Comparison of ENCODE assay signal across 8 cellular contexts in the genomic region with DNA sequence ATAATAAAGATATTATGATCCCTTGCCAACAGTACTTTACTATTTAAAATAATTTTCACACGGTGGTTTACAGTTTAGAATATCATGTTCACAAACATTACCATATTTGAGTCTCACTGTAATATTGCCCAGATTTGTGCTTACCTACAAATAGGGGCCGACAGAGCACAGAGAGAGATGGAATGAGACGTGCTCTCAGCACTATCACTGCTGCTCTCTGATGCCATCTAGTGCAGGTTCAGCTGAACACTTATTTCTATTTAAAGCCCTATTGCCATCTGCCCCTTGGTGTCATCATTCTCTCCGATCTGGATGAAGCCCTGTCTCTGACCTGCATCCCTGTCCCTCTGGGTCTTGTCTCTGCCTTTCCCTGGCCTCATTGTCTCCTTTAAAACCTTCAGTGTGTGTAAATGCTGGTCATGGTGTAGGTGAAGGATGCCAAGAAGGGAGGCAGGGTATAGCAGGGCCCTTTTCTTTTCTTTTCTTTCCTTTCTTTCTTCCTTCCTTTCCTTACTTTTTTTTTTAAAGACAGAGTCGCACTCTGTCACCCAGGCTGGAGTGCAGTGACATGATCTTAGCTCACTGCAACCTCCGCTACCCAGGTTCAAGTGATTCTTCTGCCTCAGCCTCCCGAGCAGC. TPM values are rescaled to one million over a fixed set of nuclear protein-coding genes. Genes with fewer than 3 reads are reported as not detected.
A peak's percentile ranks its signal among the peaks of the same experiment; 100 is the strongest.
DNase-seq lines count a peak whose midpoint lies in the region; FAIRE-seq and TF ChIP-seq lines count a peak whose summit lies in the region.

No MANE protein-coding gene starts in this region.

- TF ChIP-seq EP300 in H1 (IDR thresholded peaks at IDR 0.05; ENCODE audit: borderline replicate concordance in 1 of 2, low read depth in 2 of 2, low read length in 2 of 2) (no peak), transverse colon (IDR thresholded peaks at IDR 0.05; ENCODE audit: low read depth) (no peak)

- H3K23me2 ChIP-seq in H1 (ENCODE audit: low read depth, low read length): no peaks in the 10 kb centered on the region

- H4K5ac ChIP-seq in H1 (ENCODE audit: insufficient read length, low read depth, low read length): no peak overlapping the region

- intact Hi-C loops in activated CD4-positive, alpha-beta memory T cell treated with anti-CD3 and anti-CD28 coated beads for 36 hours (cut with micrococcal nuclease): loop anchor here (1.0 kb wide), 4 partner anchors 24 to 223 kb away; no protein-coding TSS in a partner anchor
- intact Hi-C loops in transverse colon (cut with DNase I; ENCODE audit: low total_unique reads): no loop called here

- TF ChIP-seq POLR2A in H1 (IDR thresholded peaks at IDR 0.05; ENCODE audit: control extremely low read depth in 1 of 2, low read depth in 2 of 2, low read length in 2 of 2): no peak
- no peak for TF ChIP-seq POLR2A in transverse colon (IDR thresholded peaks at IDR 0.05)

- no peak overlapping the region for H2BK20ac ChIP-seq in H1 (ENCODE audit: low read length)

- H3K36me3 ChIP-seq in H1 (ENCODE audit: control insufficient read depth in 2 of 4, insufficient read depth in 4 of 4, low read length in 3 of 4): no peaks in the 10 kb centered on the region
- H3K36me3 ChIP-seq in transverse colon: no peaks in the 10 kb centered on the region

- CTCF ChIA-PET in activated CD4-positive, alpha-beta memory T cell treated with anti-CD3 and anti-CD28 coated beads for 36 hours (lab: Charles Lee): interaction anchor here (0.6 to 1.8 kb wide), 27 partner anchors 7 to 272 kb away, joined by 3 to 78 read pairs (median 4); partner anchors contain the start of genes NAXE and TTC24
- CTCF ChIA-PET in H1 (lab: Charles Lee; ENCODE audit: partially characterized antibody): interaction anchor here (0.8 to 6.4 kb wide), 29 partner anchors 8 to 284 kb away, joined by 3 to 55 read pairs (median 4); partner anchors contain the start of genes HAPLN2, NAXE and TTC24

- no peak overlapping the region for H2BK15ac ChIP-seq in H1 (ENCODE audit: low read length)

- no peaks in the 10 kb centered on the region for H3K36me3 Mint-ChIP-seq in activated CD4-positive, alpha-beta memory T cell treated with anti-CD3 and anti-CD28 coated beads for 36 hours
- H3K36me3 Mint-ChIP-seq in mesothelial cell of epicardium: no peaks in the 10 kb centered on the region

- DNase-seq in activated CD8-positive, alpha-beta memory T cell treated with anti-CD3 and anti-CD28 coated beads for 24 hours: peak; percentile 76
- DNase-seq in activated CD8-positive, alpha-beta memory T cell treated with anti-CD3 and anti-CD28 coated beads, Interleukin-2, amount 50 U/mL, for 48 hours: no peak
- peak; percentile 63 for DNase-seq in HPDE6-E6E7 (ENCODE audit: extremely low spot score)
- peak; percentile 95 for DNase-seq in NCI-H82 (lab: John Stamatoyannopoulos, UW)
- peak; percentile 66 for DNase-seq in activated CD4-positive, alpha-beta memory T cell treated with anti-CD3 and anti-CD28 coated beads for 36 hours
- peak in 1 of 2 experiments; percentile 52 for DNase-seq in H1 (ENCODE audit: low read depth in 1 of 2, low spot score in 2 of 2)
- no peak for DNase-seq in mesothelial cell of epicardium (ENCODE audit: low spot score in 2 of 2, unreplicated experiment in 2 of 2)
- DNase-seq in transverse colon: peak; percentile 63

- H4K91ac ChIP-seq in H1 (replicated peaks; ENCODE audit: insufficient read length, low read length): no peak overlapping the region

- no peak overlapping the region for H3K4me3 ChIP-seq in H1 (ENCODE audit: extremely low read depth in 1 of 4, insufficient read depth in 2 of 4, low read depth in 3 of 4, low read length in 4 of 4)
- H3K4me3 ChIP-seq in transverse colon: no peak overlapping the region

- H3K27ac ChIP-seq in H1 (ENCODE audit: low read depth, low read length) (no peak overlapping the region), transverse colon (no peak overlapping the region)

- peak; percentile 26 to 90 (median 90) for TF ChIP-seq CTCF in H1 (IDR thresholded peaks at IDR 0.05; ENCODE audit: control extremely low read depth in 1 of 3, insufficient read depth in 1 of 3, low read depth in 1 of 3, low read length in 3 of 3)
- TF ChIP-seq CTCF in mesothelial cell of epicardium (IDR thresholded peaks at IDR 0.05; ENCODE audit: unreplicated experiment): peak; percentile 40
- TF ChIP-seq CTCF in transverse colon (IDR thresholded peaks at IDR 0.05): peak; percentile 70 to 86 (median 75)

- TF ChIP-seq RAD21 in H1 (IDR thresholded peaks at IDR 0.05 in 1 of 2, conservative IDR thresholded peaks at IDR 0.05 in 1 of 2; ENCODE audit: low read depth in 2 of 2, low read length in 2 of 2): peak; percentile 70 to 80

- no peak overlapping the region for H2BK120ac ChIP-seq in H1 (replicated peaks; ENCODE audit: low read depth, low read length)

- no peak overlapping the region for H2AK5ac ChIP-seq in H1 (ENCODE audit: low read depth, low read length)

- H3K4me1 ChIP-seq in H1 (replicated peaks in 1 of 4; ENCODE audit: control insufficient read depth in 3 of 4, insufficient read depth in 4 of 4, low read length in 3 of 4): no peaks in the 10 kb centered on the region
- H3K4me1 ChIP-seq in transverse colon: peaks cover 0 to 3% (median 0%) of the 10 kb centered on the region in 4 donors

- no peak overlapping the region for H2BK12ac ChIP-seq in H1 (ENCODE audit: low read depth, low read length)

- H3K4me2 ChIP-seq in H1 (ENCODE audit: insufficient read depth in 1 of 2, low read depth in 2 of 2, low read length in 2 of 2): no peak overlapping the region

- no peaks in the 10 kb centered on the region for H3K9me3 Mint-ChIP-seq in activated CD4-positive, alpha-beta memory T cell treated with anti-CD3 and anti-CD28 coated beads for 36 hours
- H3K9me3 Mint-ChIP-seq in mesothelial cell of epicardium: no peaks in the 10 kb centered on the region

- WGBS in H1 (ENCODE audit: extremely low coverage in 1 of 2, insufficient coverage in 1 of 2, insufficient read length in 1 of 2, insufficient replicate concordance in 2 of 2, low coverage in 1 of 2, low lambda C conversion rate in 2 of 2, missing lambda C conversion rate in 1 of 2), 2 experiments: 28% methylated on average over 5 of the region's 7 CpGs; no CpG with 5 or more reads in 1 of the 2 experiments
- 0 to 28% methylated on average over 4 to 7 of the region's 7 CpGs for WGBS in transverse colon (ENCODE audit: low coverage in 1 of 2), 2 donors

- in situ Hi-C loops in transverse colon (cut with MboI; ENCODE audit: low pct_ligation_motif_present in 1 of 4, low pct_unique_long_range_greater_than_20kb in 1 of 4, low sequenced_read_pairs in 3 of 4): loop anchor here (5.0 to 25.0 kb wide), 4 partner anchors 133 to 221 kb away; no protein-coding TSS in a partner anchor

- no peaks in the 10 kb centered on the region for H3K27me3 ChIP-seq in H1 (replicated peaks in 1 of 4; ENCODE audit: control insufficient read depth in 3 of 4, extremely low read depth in 1 of 4, insufficient read depth in 3 of 4, low read length in 3 of 4)
- H3K27me3 ChIP-seq in transverse colon: peaks cover 34% of the 10 kb centered on the region

- no peak overlapping the region for H4K8ac ChIP-seq in H1 (ENCODE audit: extremely low read depth, insufficient read depth, low read length)

- H2AFZ ChIP-seq in H1 (ENCODE audit: low read length): no peak overlapping the region

- H3K79me1 ChIP-seq in H1 (ENCODE audit: low read depth, low read length): no peaks in the 10 kb centered on the region

- H3K14ac ChIP-seq in H1 (ENCODE audit: insufficient read length): no peak overlapping the region

- H3K79me2 ChIP-seq in H1 (ENCODE audit: control insufficient read depth in 1 of 2, insufficient read depth in 2 of 2, low read length in 2 of 2): no peaks in the 10 kb centered on the region

- H3K27ac Mint-ChIP-seq in activated CD4-positive, alpha-beta memory T cell treated with anti-CD3 and anti-CD28 coated beads for 36 hours: no peak overlapping the region
- no peak overlapping the region for H3K27ac Mint-ChIP-seq in mesothelial cell of epicardium

- peak; percentile 78 for FAIRE-seq in H1 (lab: Jason Lieb, UNC)

- POLR2A ChIA-PET in activated CD4-positive, alpha-beta memory T cell treated with anti-CD3 and anti-CD28 coated beads for 36 hours (lab: Charles Lee): no interaction called here
- POLR2A ChIA-PET in H1 (lab: Charles Lee; ENCODE audit: partially characterized antibody): interaction anchor here (1.0 to 1.8 kb wide), 6 partner anchors 10 to 21 kb away, joined by 3 to 22 read pairs (median 3); partner anchors contain the start of genes HAPLN2 and NAXE

- H3K4me1 Mint-ChIP-seq in activated CD4-positive, alpha-beta memory T cell treated with anti-CD3 and anti-CD28 coated beads for 36 hours (ENCODE audit: low read depth): peaks cover 3% of the 10 kb centered on the region
- peaks cover 2% of the 10 kb centered on the region for H3K4me1 Mint-ChIP-seq in mesothelial cell of epicardium

- H3K4ac ChIP-seq in H1 (replicated peaks; ENCODE audit: insufficient read length, low read depth, low read length): no peak overlapping the region

- peaks cover 9% of the 10 kb centered on the region for H3K27me3 Mint-ChIP-seq in activated CD4-positive, alpha-beta memory T cell treated with anti-CD3 and anti-CD28 coated beads for 36 hours
- H3K27me3 Mint-ChIP-seq in mesothelial cell of epicardium (ENCODE audit: low read depth): peaks cover 19% of the 10 kb centered on the region

- no peak overlapping the region for H3K23ac ChIP-seq in H1 (ENCODE audit: insufficient read length)

- no peak overlapping the region for H2BK5ac ChIP-seq in H1 (ENCODE audit: low read depth, low read length)

- no peak overlapping the region for H3K56ac ChIP-seq in H1 (replicated peaks; ENCODE audit: insufficient read length, low read depth, low read length)

- H3K9me3 ChIP-seq in H1 (ENCODE audit: insufficient read depth in 2 of 2, low read depth in 1 of 2, low read length in 1 of 2): no peaks in the 10 kb centered on the region
- H3K9me3 ChIP-seq in transverse colon: no peaks in the 10 kb centered on the region

- H3K18ac ChIP-seq in H1 (ENCODE audit: extremely low read depth, low read length): no peak overlapping the region

- H3K4me3 Mint-ChIP-seq in activated CD4-positive, alpha-beta memory T cell treated with anti-CD3 and anti-CD28 coated beads for 36 hours: no peak overlapping the region
- H3K4me3 Mint-ChIP-seq in mesothelial cell of epicardium: no peak overlapping the region

- no peaks in the 10 kb centered on the region for H4K20me1 ChIP-seq in H1 (replicated peaks in 1 of 2; ENCODE audit: control insufficient read depth in 1 of 2, insufficient read depth in 2 of 2, low read length in 2 of 2)

- no peak overlapping the region for H3K9ac ChIP-seq in H1 (replicated peaks in 1 of 4; ENCODE audit: extremely low read depth in 1 of 4, low read depth in 3 of 4, low read length in 3 of 4)

RNA-seq across cellular contexts. Expression of gene GPATCH4, which starts 6.9 kb away (rescaled TPM):
- 10 to 100 TPM; 40.2 to 43.2 TPM for total RNA-seq in activated CD4-positive, alpha-beta memory T cell treated with anti-CD3 and anti-CD28 coated beads for 36 hours
- 47.9 and 48.5 TPM in 2 replicates for total RNA-seq in H1 (2021; fragmentation: NEBNext Ultra II Directional; extraction: Animal tissue kit (Norgen Biotek cat#: 25700))
- polyA plus RNA-seq in H1 (2011; rRNA removed): 19.3 and 20.5 TPM in 2 replicates
- 41.0 TPM for polyA plus RNA-seq in H1 (2011; cell fraction: cytosol; rRNA removed)
- 26.5 TPM for polyA plus RNA-seq in H1 (2011; cell fraction: nucleus; rRNA removed)
- polyA plus RNA-seq in H1 (2012, experiment 1 of 2): 71.6 to 116 TPM (median 83.2 TPM) in 4 replicates
- polyA plus RNA-seq in H1 (2012, experiment 2 of 2): 13.8 TPM
- polyA plus RNA-seq in H1 (2013, experiment 1 of 2): 53.9 TPM
- polyA plus RNA-seq in H1 (2013, experiment 2 of 2): 53.2 TPM
- 53.2 and 70.6 TPM in 2 replicates for polyA minus RNA-seq in H1 (2011; rRNA and poly(A)+ RNA removed)
- polyA minus RNA-seq in H1 (2011; cell fraction: cytosol; rRNA and poly(A)+ RNA removed): 23.5 TPM
- polyA minus RNA-seq in H1 (2011; cell fraction: nucleus; rRNA and poly(A)+ RNA removed): 85.1 TPM
- total RNA-seq in mesothelial cell of epicardium (22.7 to 24.0 TPM (median 23.6 TPM) in 3 replicates), transverse colon (100 to 1,000 TPM in 1 of 4 donors, 10 to 100 TPM in 3; 12.4 to 113 (median 28.9) TPM)

RNA-seq across cellular contexts. Expression of gene HAPLN2, which starts 11.1 kb away (rescaled TPM):
- total RNA-seq in activated CD4-positive, alpha-beta memory T cell treated with anti-CD3 and anti-CD28 coated beads for 36 hours: under 1 TPM; 0.21 to 0.34 TPM
- total RNA-seq in H1 (2021; fragmentation: NEBNext Ultra II Directional; extraction: Animal tissue kit (Norgen Biotek cat#: 25700)): 0.19 TPM in 1 of 2 replicates, not detected in the other
- polyA plus RNA-seq in H1 (2011; rRNA removed): 0.51 and 1.2 TPM in 2 replicates
- 0.81 TPM for polyA plus RNA-seq in H1 (2011; cell fraction: cytosol; rRNA removed)
- polyA plus RNA-seq in H1 (2011; cell fraction: nucleus; rRNA removed): 3.4 TPM
- polyA plus RNA-seq in H1 (2012, experiment 1 of 2): 0.40 to 0.92 TPM (median 0.72 TPM) in 3 of 4 replicates, not detected in the other
- not detected for polyA plus RNA-seq in H1 (2012, experiment 2 of 2)
- 0.45 TPM for polyA plus RNA-seq in H1 (2013, experiment 1 of 2)
- polyA plus RNA-seq in H1 (2013, experiment 2 of 2): 0.15 TPM
- polyA minus RNA-seq in H1 (2011; rRNA and poly(A)+ RNA removed): not detected in 2 replicates
- polyA minus RNA-seq in H1 (2011; cell fraction: cytosol; rRNA and poly(A)+ RNA removed): not detected
- 0.50 TPM for polyA minus RNA-seq in H1 (2011; cell fraction: nucleus; rRNA and poly(A)+ RNA removed)
- 0.76 to 1.2 TPM (median 1.2 TPM) in 3 replicates for total RNA-seq in mesothelial cell of epicardium
- 1 to 10 TPM in 1 of 4 donors, under 1 TPM in 1, not detected in 2; 0.55 to 1.9 TPM for total RNA-seq in transverse colon

RNA-seq across cellular contexts. Expression of gene NAXE, which starts 16.6 kb away (rescaled TPM):
- 10 to 100 TPM; 73.6 to 76.7 TPM for total RNA-seq in activated CD4-positive, alpha-beta memory T cell treated with anti-CD3 and anti-CD28 coated beads for 36 hours
- total RNA-seq in H1 (2021; fragmentation: NEBNext Ultra II Directional; extraction: Animal tissue kit (Norgen Biotek cat#: 25700)): 73.1 and 75.4 TPM in 2 replicates
- polyA plus RNA-seq in H1 (2011; rRNA removed): 74.3 and 99.5 TPM in 2 replicates
- polyA plus RNA-seq in H1 (2011; cell fraction: cytosol; rRNA removed): 81.7 TPM
- 111 TPM for polyA plus RNA-seq in H1 (2011; cell fraction: nucleus; rRNA removed)
- polyA plus RNA-seq in H1 (2012, experiment 1 of 2): 74.5 to 117 TPM (median 106 TPM) in 4 replicates
- polyA plus RNA-seq in H1 (2012, experiment 2 of 2): 142 TPM
- 84.0 TPM for polyA plus RNA-seq in H1 (2013, experiment 1 of 2)
- 93.6 TPM for polyA plus RNA-seq in H1 (2013, experiment 2 of 2)
- 43.2 and 70.3 TPM in 2 replicates for polyA minus RNA-seq in H1 (2011; rRNA and poly(A)+ RNA removed)
- polyA minus RNA-seq in H1 (2011; cell fraction: cytosol; rRNA and poly(A)+ RNA removed): 32.7 TPM
- 59.4 TPM for polyA minus RNA-seq in H1 (2011; cell fraction: nucleus; rRNA and poly(A)+ RNA removed)
- total RNA-seq in mesothelial cell of epicardium: 99.1 to 105 TPM (median 104 TPM) in 3 replicates
- total RNA-seq in transverse colon: 100 to 1,000 TPM in 1 of 4 donors, 10 to 100 TPM in 3; 25.1 to 104 (median 77.5) TPM

RNA-seq across cellular contexts. Expression of gene TTC24, which starts 28.6 kb away (rescaled TPM):
- total RNA-seq in activated CD4-positive, alpha-beta memory T cell treated with anti-CD3 and anti-CD28 coated beads for 36 hours: under 1 TPM; 0.51 to 0.90 TPM
- not detected in 2 replicates for total RNA-seq in H1 (2021; fragmentation: NEBNext Ultra II Directional; extraction: Animal tissue kit (Norgen Biotek cat#: 25700))
- 0.08 TPM in 1 of 2 replicates, not detected in the other for polyA plus RNA-seq in H1 (2011; rRNA removed)
- 0.09 TPM for polyA plus RNA-seq in H1 (2011; cell fraction: cytosol; rRNA removed)
- 0.26 TPM for polyA plus RNA-seq in H1 (2011; cell fraction: nucleus; rRNA removed)
- not detected in 4 replicates for polyA plus RNA-seq in H1 (2012, experiment 1 of 2)
- not detected for polyA plus RNA-seq in H1 (2012, experiment 2 of 2)
- not detected for polyA plus RNA-seq in H1 (2013, experiment 1 of 2)
- polyA plus RNA-seq in H1 (2013, experiment 2 of 2): 0.04 TPM
- polyA minus RNA-seq in H1 (2011; rRNA and poly(A)+ RNA removed): not detected in 2 replicates
- not detected for polyA minus RNA-seq in H1 (2011; cell fraction: cytosol; rRNA and poly(A)+ RNA removed)
- polyA minus RNA-seq in H1 (2011; cell fraction: nucleus; rRNA and poly(A)+ RNA removed): 1.5 TPM
- total RNA-seq in mesothelial cell of epicardium (not detected in 3 replicates), transverse colon (not detected)

RNA-seq across cellular contexts. Expression of gene BCAN, which starts 33.8 kb away (rescaled TPM):
- not detected for total RNA-seq in activated CD4-positive, alpha-beta memory T cell treated with anti-CD3 and anti-CD28 coated beads for 36 hours
- 3.8 and 4.5 TPM in 2 replicates for total RNA-seq in H1 (2021; fragmentation: NEBNext Ultra II Directional; extraction: Animal tissue kit (Norgen Biotek cat#: 25700))
- polyA plus RNA-seq in H1 (2011; rRNA removed): 17.1 and 24.0 TPM in 2 replicates
- polyA plus RNA-seq in H1 (2011; cell fraction: cytosol; rRNA removed): 11.2 TPM
- 25.7 TPM for polyA plus RNA-seq in H1 (2011; cell fraction: nucleus; rRNA removed)
- polyA plus RNA-seq in H1 (2012, experiment 1 of 2): 8.8 to 14.0 TPM (median 12.1 TPM) in 4 replicates
- polyA plus RNA-seq in H1 (2012, experiment 2 of 2): 10.6 TPM
- 8.6 TPM for polyA plus RNA-seq in H1 (2013, experiment 1 of 2)
- 6.8 TPM for polyA plus RNA-seq in H1 (2013, experiment 2 of 2)
- 4.3 and 12.9 TPM in 2 replicates for polyA minus RNA-seq in H1 (2011; rRNA and poly(A)+ RNA removed)
- polyA minus RNA-seq in H1 (2011; cell fraction: cytosol; rRNA and poly(A)+ RNA removed): 7.8 TPM
- 6.8 TPM for polyA minus RNA-seq in H1 (2011; cell fraction: nucleus; rRNA and poly(A)+ RNA removed)
- total RNA-seq in mesothelial cell of epicardium: 0.54 to 0.85 TPM (median 0.78 TPM) in 3 replicates
- under 1 TPM in 2 of 4 donors, not detected in 2; 0.55 to 0.95 TPM for total RNA-seq in transverse colon

Comparison
In these comparisons a context has a peak if more than half of its experiments do, and no peak if none do; other contexts are left out.
1. DNase-seq: peak in activated CD8-positive, alpha-beta memory T cell treated with anti-CD3 and anti-CD28 coated beads for 24 hours (single experiment), HPDE6-E6E7 (single experiment), NCI-H82 (single experiment), activated CD4-positive, alpha-beta memory T cell treated with anti-CD3 and anti-CD28 coated beads for 36 hours (single experiment) and transverse colon (single experiment); none in activated CD8-positive, alpha-beta memory T cell treated with anti-CD3 and anti-CD28 coated beads, Interleukin-2, amount 50 U/mL, for 48 hours (single experiment) and mesothelial cell of epicardium (0 of 2).
2. CTCF ChIP-seq: peak in every context shown above with its lines; median percentile 90 in H1; 75 in transverse colon; 40 in mesothelial cell of epicardium.